20 cellular contexts compared by ENCODE assay signal in the genomic region with DNA sequence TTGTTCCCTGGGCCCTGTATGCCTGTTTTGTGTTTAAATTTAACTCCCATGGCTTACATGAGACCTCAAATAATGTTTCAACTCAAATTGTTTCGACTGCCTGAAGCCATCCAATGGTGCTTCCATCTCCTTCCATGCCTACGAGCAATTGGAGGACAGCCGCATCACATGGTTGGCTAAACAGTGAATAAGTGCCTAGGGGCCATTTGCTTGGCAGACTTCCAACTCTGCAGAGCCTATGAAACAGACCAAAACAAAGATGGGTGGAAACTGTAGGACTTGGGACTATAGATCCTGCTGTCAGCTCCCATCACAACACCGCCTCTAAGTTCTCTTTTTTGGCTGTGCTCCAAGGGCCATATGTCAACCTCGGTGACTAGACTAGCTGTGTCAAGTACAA.
DNase-seq lines count a peak whose midpoint lies in the region; ATAC-seq lines count a peak whose summit lies in the region.
"Had no signal": no experiment of that assay in that cellular context is flagged by ENCODE, and none has a peak within 500 bp of the region (broad histone marks: within the 10 kb centered on the region; RNA-seq: fewer than 3 reads in every experiment).

No MANE protein-coding gene starts in this region.

- in situ Hi-C loops in SK-MEL-5 (cut with HindIII; ENCODE audit: low pct_unique_long_range_greater_than_20kb, low sequenced_read_pairs), result no loop called here

- H3K4me3 ChIP-seq in stomach smooth muscle (ENCODE audit: low read length in 2 of 2), result no peak overlapping the region
- H3K4me3 ChIP-seq in CD8-positive, alpha-beta memory T cell (ENCODE audit: low read length), result no peak overlapping the region
- H3K4me3 ChIP-seq: adrenal gland, left lung, skin epidermis had no signal

- H3K27me3 Mint-ChIP-seq in CD8-positive, alpha-beta memory T cell, result peaks cover 8 to 12% of the 10 kb centered on the region in 2 donors

- no peaks in the 10 kb centered on the region for H3K4me1 Mint-ChIP-seq in CD8-positive, alpha-beta memory T cell

- peaks cover 0 to 5% of the 10 kb centered on the region in 2 donors for H3K9me3 ChIP-seq in stomach smooth muscle (ENCODE audit: control insufficient read depth in 2 of 2, low read length in 2 of 2)
- no peaks in the 10 kb centered on the region for H3K9me3 ChIP-seq in CD8-positive, alpha-beta memory T cell (ENCODE audit: low read length)
- H3K9me3 ChIP-seq: adrenal gland had no signal

- H3K36me3 ChIP-seq in stomach smooth muscle (ENCODE audit: control insufficient read depth in 2 of 2, insufficient read depth in 2 of 2, low read length in 2 of 2), result no peaks in the 10 kb centered on the region
- no peaks in the 10 kb centered on the region for H3K36me3 ChIP-seq in CD8-positive, alpha-beta memory T cell (ENCODE audit: insufficient read depth, low read length)
- H3K36me3 ChIP-seq: adrenal gland, left lung had no signal

- POLR2A ChIA-PET in CD8-positive, alpha-beta memory T cell (lab: Charles Lee), result no interaction called here

- H3K27ac Mint-ChIP-seq in CD8-positive, alpha-beta memory T cell, result no peak overlapping the region
- H3K27ac Mint-ChIP-seq: activated T-helper 2 cell treated with anti-CD3 and anti-CD28 coated beads, Interferon-gamma antibody, Interleukin-2, Interleukin-4, amounts not matched to agents 10 μg/mL and 5 μg/mL and 100 μg/mL, durations not matched to agents 14 hours and 24 hours and 36 hours; effector memory CD8-positive, alpha-beta T cell had no signal

- H3K36me3 Mint-ChIP-seq in CD8-positive, alpha-beta memory T cell, result peaks cover 0 to 10% (median 0%) of the 10 kb centered on the region in 3 donors

- CTCF ChIA-PET in CD8-positive, alpha-beta memory T cell (lab: Charles Lee), result no interaction called here

- H3K27me3 ChIP-seq in stomach smooth muscle (ENCODE audit: control insufficient read depth in 1 of 2, insufficient read depth in 2 of 2, low read length in 2 of 2), result no peaks in the 10 kb centered on the region
- peaks cover 4% of the 10 kb centered on the region for H3K27me3 ChIP-seq in CD8-positive, alpha-beta memory T cell (ENCODE audit: insufficient read depth, low read length, poor library complexity, severe bottlenecking)
- H3K27me3 ChIP-seq: adrenal gland, left lung had no signal

- H3K27ac ChIP-seq in stomach smooth muscle (ENCODE audit: low read length), result peak overlapping the region; percentile 65
- no peak overlapping the region for H3K27ac ChIP-seq in CD8-positive, alpha-beta memory T cell (ENCODE audit: low read depth, low read length)
- H3K27ac ChIP-seq: adrenal gland, C4-2B, left lung, skin epidermis had no signal

- H3K9me3 Mint-ChIP-seq in CD8-positive, alpha-beta memory T cell, result peaks cover 2 to 14% (median 4%) of the 10 kb centered on the region in 5 donors

- H3K4me1 ChIP-seq in stomach smooth muscle (ENCODE audit: control insufficient read depth, insufficient read depth, low read length), result peaks cover 48% of the 10 kb centered on the region
- no peaks in the 10 kb centered on the region for H3K4me1 ChIP-seq in CD8-positive, alpha-beta memory T cell (ENCODE audit: insufficient read depth, low read length)
- H3K4me1 ChIP-seq: adrenal gland, left lung had no signal

- no peak for ATAC-seq in GM18520 (IDR thresholded peaks at IDR 0.05; ENCODE audit: unreplicated experiment)
- ATAC-seq: activated CD4-positive, CD25-positive, alpha-beta regulatory T cell treated with anti-CD3 and anti-CD28 coated beads, Interleukin-2, amount 50 U/mL, for 24 hours; effector memory CD8-positive, alpha-beta T cell; left lung had no signal

- H3K9ac ChIP-seq in stomach smooth muscle (ENCODE audit: low read length in 2 of 2), result no peak overlapping the region

- H3K4me3 Mint-ChIP-seq in CD8-positive, alpha-beta memory T cell, result no peak overlapping the region
- H3K4me3 Mint-ChIP-seq: effector memory CD8-positive, alpha-beta T cell had no signal

- DNase-seq in NCI-H1417 (lab: John Stamatoyannopoulos, UW), result peak; percentile 20 to 68 (median 24)
- DNase-seq in NCI-H1417 treated with DMSO at 0.1 percent for 48 hours (lab: John Stamatoyannopoulos, UW), result no peak
- peak; percentile 21 for DNase-seq in NCI-H1694 treated with DMSO at 0.1 percent for 48 hours (lab: John Stamatoyannopoulos, UW)
- peak; percentile 96 for DNase-seq in SK-MEL-5 (ENCODE audit: low read depth, low spot score)
- DNase-seq in CD8-positive, alpha-beta memory T cell, result no peak
- no peak for DNase-seq in SKM-1 (lab: John Stamatoyannopoulos, UW; ENCODE audit: unreplicated experiment)
- DNase-seq: 8988T; central memory CD4-positive, alpha-beta T cell; effector memory CD8-positive, alpha-beta T cell; left lung; NCI-H1436 treated with DMSO at 0.1 percent for 48 hours; Right ventricle myocardium superior; trophoblast cell had no signal

Comparison
In these comparisons a context has a peak if more than half of its experiments do, and no peak if none do; other contexts are left out.
1. DNase-seq: peak in NCI-H1417 (3 of 3), NCI-H1694 treated with DMSO at 0.1 percent for 48 hours (single experiment) and SK-MEL-5 (single experiment); none in NCI-H1417 treated with DMSO at 0.1 percent for 48 hours (single experiment), CD8-positive, alpha-beta memory T cell (0 of 5) and SKM-1 (single experiment).